ENCODE assay signal across 12 cellular contexts in genomic region chr17:64413505-64413904, GRCh38. TPM values are rescaled to one million over a fixed set of nuclear protein-coding genes. Genes with fewer than 3 reads are reported as not detected.
DNase-seq lines count a peak whose midpoint lies in the region; ATAC-seq and TF ChIP-seq lines count a peak whose summit lies in the region.
"Had no signal": no experiment of that assay in that cellular context is flagged by ENCODE, and none has a peak within 500 bp of the region (broad histone marks: within the 10 kb centered on the region; RNA-seq: fewer than 3 reads in every experiment).

No MANE protein-coding gene starts in this region.

- no peak for TF ChIP-seq EP300 in esophagus muscularis mucosa (IDR thresholded peaks at IDR 0.05)

- H4K20me1 ChIP-seq in DOHH2 (ENCODE audit: control insufficient read depth, insufficient read depth, low read depth, low read length), result no peaks in the 10 kb centered on the region

- no peaks in the 10 kb centered on the region for H3K9me2 ChIP-seq in DOHH2 (replicated peaks; ENCODE audit: control insufficient read depth, low read length)

- H3K4me1 ChIP-seq in DOHH2 (ENCODE audit: control insufficient read depth, low read length), result peaks cover 34% of the 10 kb centered on the region
- H3K4me1 ChIP-seq in esophagus muscularis mucosa, result peaks cover 9 to 45% (median 27%) of the 10 kb centered on the region in 4 donors

- TF ChIP-seq CTCF in DOHH2 (IDR thresholded peaks at IDR 0.05; ENCODE audit: low read depth, low read length, poor library complexity, severe bottlenecking) (no peak), esophagus muscularis mucosa (IDR thresholded peaks at IDR 0.05) (no peak)

- H3K9me3 ChIP-seq in DOHH2 (ENCODE audit: control insufficient read depth, insufficient read depth, low read length) (no peaks in the 10 kb centered on the region), esophagus muscularis mucosa (no peaks in the 10 kb centered on the region)

- H3K4me3 ChIP-seq in DOHH2 (ENCODE audit: low read length) (peak overlapping the region; percentile 61), esophagus muscularis mucosa (peak overlapping the region in 2 of 4 donors; percentile 4 to 33)

- ATAC-seq in GM19468 (IDR thresholded peaks at IDR 0.05; ENCODE audit: extremely low read depth, unreplicated experiment), result peak; percentile 22
- peak; percentile 65 for ATAC-seq in HG03460 (IDR thresholded peaks at IDR 0.05; ENCODE audit: unreplicated experiment)
- no peak for ATAC-seq in HG03457 (IDR thresholded peaks at IDR 0.05; ENCODE audit: unreplicated experiment)

- peak overlapping the region; percentile 44 for H3K27ac ChIP-seq in DOHH2 (ENCODE audit: low read depth, low read length)
- H3K27ac ChIP-seq in esophagus muscularis mucosa (replicated peaks in 1 of 4), result peak overlapping the region in 2 of 4 donors; percentile 8 to 27

- H3K4me2 ChIP-seq in DOHH2 (ENCODE audit: low read length), result peak overlapping the region; percentile 73

- WGBS in esophagus muscularis mucosa, result 56% methylated on average over 3 of the region's 3 CpGs

- peak; percentile 76 for DNase-seq in germinal center (ENCODE audit: low spot score)
- no peak for DNase-seq in esophagus muscularis mucosa (ENCODE audit: extremely low spot score)
- DNase-seq in activated effector memory CD4-positive, alpha-beta T cell treated with Interleukin-2 at 50 U/mL for 16 hours, result no peak
- no peak for DNase-seq in NCI-H748 treated with DMSO at 0.1 percent for 48 hours (lab: John Stamatoyannopoulos, UW)
- DNase-seq: activated gamma-delta T cell, COR-L47, T-helper 2 cell had no signal

- no peak for TF ChIP-seq POLR2A in esophagus muscularis mucosa (IDR thresholded peaks at IDR 0.05; ENCODE audit: low read depth)

- intact Hi-C loops in esophagus muscularis mucosa (cut with DNase I), result no loop called here

- H3K27me3 ChIP-seq in DOHH2 (ENCODE audit: control insufficient read depth, low read length) (no peaks in the 10 kb centered on the region), esophagus muscularis mucosa (no peaks in the 10 kb centered on the region)

- H3K36me3 ChIP-seq in DOHH2 (ENCODE audit: control insufficient read depth, low read length), result no peaks in the 10 kb centered on the region
- no peaks in the 10 kb centered on the region for H3K36me3 ChIP-seq in esophagus muscularis mucosa

- H3F3A ChIP-seq in DOHH2 (ENCODE audit: control insufficient read depth, insufficient read depth), result 0 out of 2 replicates have a peak, but pooled peaks cover 5% of the 10 kb centered on the region

- no peaks in the 10 kb centered on the region for H3K79me2 ChIP-seq in DOHH2 (ENCODE audit: control insufficient read depth, low read length)

RNA-seq across cellular contexts. Expression of gene PECAM1, which starts 22.8 kb away (rescaled TPM):
- 100 to 1,000 TPM in 2 of 4 donors, 10 to 100 TPM in 2; 52.3 to 270 (median 148) TPM for total RNA-seq in esophagus muscularis mucosa

RNA-seq across cellular contexts. Expression of gene MILR1, which starts 35.4 kb away (rescaled TPM):
- 1 to 10 TPM; 2.9 to 6.6 (median 4.2) TPM for total RNA-seq in esophagus muscularis mucosa
- total RNA-seq: epithelial cell of proximal tubule had no signal
